In genomic region chr2:8720741-8721140, GRCh38 we compare ENCODE assay signal across 22 cellular contexts.
"Had no signal": no experiment of that assay in that cellular context is flagged by ENCODE, and none has a peak within 500 bp of the region (broad histone marks: within the 10 kb centered on the region; RNA-seq: fewer than 3 reads in every experiment).

No MANE protein-coding gene starts in this region.

- H3K27ac ChIP-seq: brain microvascular endothelial cell, cardiac muscle cell, Peyer's patch, RWPE1 had no signal

- H3K27ac Mint-ChIP-seq: activated CD8-positive, alpha-beta T cell treated with anti-CD3 and anti-CD28 coated beads for 36 hours; activated naive CD4-positive, alpha-beta T cell treated with anti-CD3 and anti-CD28 coated beads, Interleukin-2, amount 10 ng/mL, durations not matched to agents 7 days and 5 days; activated naive CD8-positive, alpha-beta T cell treated with anti-CD3 and anti-CD28 coated beads for 36 hours; activated T-cell treated with anti-CD3 and anti-CD28 coated beads, Interleukin-2, amount 50 U/mL, for 72 hours; activated T-helper 2 cell treated with anti-CD3 and anti-CD28 coated beads, Interferon-gamma antibody, Interleukin-2, Interleukin-4, amounts not matched to agents 10 μg/mL and 5 μg/mL and 100 μg/mL, durations not matched to agents 14 hours and 24 hours and 36 hours; T-helper 1 cell treated with Interleukin-12 subunit alpha and Interleukin-12 subunit beta and Interleukin-4 antibody, amounts not matched to agents 30 μg/mL and 1 μg/mL, for 36 hours had no signal

- DNase-seq: activated CD4-positive, alpha-beta T cell treated with anti-CD3 and anti-CD28 coated beads for 4 hours; activated CD8-positive, alpha-beta memory T cell treated with anti-CD3 and anti-CD28 coated beads, Interleukin-2, amount 50 U/mL, for 4 hours; activated CD8-positive, alpha-beta T cell treated with anti-CD3 and anti-CD28 coated beads for 36 hours; activated gamma-delta T cell treated with Interleukin-2 at 50 U/mL for 16 hours; activated naive CD4-positive, alpha-beta T cell treated with anti-CD3 and anti-CD28 coated beads, Interleukin-2, amount 10 ng/mL, durations not matched to agents 7 days and 5 days; activated naive CD8-positive, alpha-beta T cell treated with anti-CD3 and anti-CD28 coated beads for 36 hours; activated T-cell treated with anti-CD3 and anti-CD28 coated beads, Interleukin-2, amount 50 U/mL, for 72 hours; brain microvascular endothelial cell; Karpas-422; MM.1S; NCI-H1105; NCI-H1436; NCI-H187; NCI-H2081; NCI-H446; Peyer's patch; SHP77 treated with DMSO at 0.1 percent for 48 hours had no signal

- H3K36me3 Mint-ChIP-seq: activated naive CD4-positive, alpha-beta T cell treated with anti-CD3 and anti-CD28 coated beads, Interleukin-2, amount 10 ng/mL, durations not matched to agents 7 days and 5 days; activated naive CD8-positive, alpha-beta T cell treated with anti-CD3 and anti-CD28 coated beads for 36 hours had no signal

- H3K36me3 ChIP-seq: brain microvascular endothelial cell, cardiac muscle cell had no signal

- H3K9me3 ChIP-seq: Peyer's patch had no signal

- H3K27me3 ChIP-seq: brain microvascular endothelial cell, cardiac muscle cell, Peyer's patch had no signal

- H3K4me1 Mint-ChIP-seq: activated naive CD4-positive, alpha-beta T cell treated with anti-CD3 and anti-CD28 coated beads, Interleukin-2, amount 10 ng/mL, durations not matched to agents 7 days and 5 days; activated naive CD8-positive, alpha-beta T cell treated with anti-CD3 and anti-CD28 coated beads for 36 hours had no signal

- H3K4me3 ChIP-seq: cardiac muscle cell, Peyer's patch had no signal

- H3K4me1 ChIP-seq: Peyer's patch had no signal

- ATAC-seq: activated CD4-positive, CD25-positive, alpha-beta regulatory T cell treated with anti-CD3 and anti-CD28 coated beads, Interleukin-2, amount 50 U/mL, for 24 hours; activated CD8-positive, alpha-beta T cell treated with anti-CD3 and anti-CD28 coated beads for 36 hours; activated T-cell treated with anti-CD3 and anti-CD28 coated beads, Interleukin-2, amount 50 U/mL, for 72 hours had no signal

- H3K4me3 Mint-ChIP-seq: activated CD8-positive, alpha-beta T cell treated with anti-CD3 and anti-CD28 coated beads for 36 hours; activated naive CD4-positive, alpha-beta T cell treated with anti-CD3 and anti-CD28 coated beads, Interleukin-2, amount 10 ng/mL, durations not matched to agents 7 days and 5 days; activated naive CD8-positive, alpha-beta T cell treated with anti-CD3 and anti-CD28 coated beads for 36 hours; activated T-cell treated with anti-CD3 and anti-CD28 coated beads, Interleukin-2, amount 50 U/mL, for 72 hours; T-helper 1 cell treated with Interleukin-12 subunit alpha and Interleukin-12 subunit beta and Interleukin-4 antibody, amounts not matched to agents 30 μg/mL and 1 μg/mL, for 36 hours had no signal
